15 cellular contexts compared by ENCODE assay signal in the genomic region with DNA sequence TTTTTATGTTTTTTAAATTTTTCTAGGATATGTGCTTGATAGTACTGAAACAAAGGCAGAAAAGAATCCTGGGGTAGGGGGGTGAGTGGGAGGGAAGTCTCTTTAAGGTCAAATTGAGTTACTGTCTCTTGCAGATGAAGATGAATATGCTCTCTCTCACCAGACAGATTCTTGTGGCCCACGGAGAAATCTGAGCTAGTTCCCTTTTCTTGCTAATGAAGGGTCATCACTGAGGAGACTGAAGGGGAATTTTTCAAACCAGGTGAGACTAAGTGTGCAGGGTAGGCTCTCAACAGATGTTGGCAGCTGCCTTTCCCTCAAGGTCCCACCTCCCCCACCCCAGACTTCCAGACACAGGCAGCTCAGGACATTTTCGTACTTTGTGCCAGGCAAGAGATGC. TPM values are rescaled to one million over a fixed set of nuclear protein-coding genes. Genes with fewer than 3 reads are reported as not detected.
A peak's percentile ranks its signal among the peaks of the same experiment; 100 is the strongest.
DNase-seq lines count a peak whose midpoint lies in the region; ATAC-seq and TF ChIP-seq lines count a peak whose summit lies in the region.
"Had no signal": no experiment of that assay in that cellular context is flagged by ENCODE, and none has a peak within 500 bp of the region (broad histone marks: within the 10 kb centered on the region; RNA-seq: fewer than 3 reads in every experiment).

No MANE protein-coding gene starts in this region.

- no peak for DNase-seq in CD4-positive, alpha-beta memory T cell
- no peak for DNase-seq in activated naive CD8-positive, alpha-beta T cell treated with anti-CD3 and anti-CD28 coated beads, Interleukin-2, amount 50 U/mL, for 24 hours
- DNase-seq in adrenal gland (no peak), right atrium auricular region (ENCODE audit: low spot score) (no peak), GF-D8 (lab: John Stamatoyannopoulos, UW) (no peak), midbrain (lab: John Stamatoyannopoulos, UW) (no peak)
- DNase-seq: activated CD4-positive, CD25-positive, alpha-beta regulatory T cell; activated naive CD8-positive, alpha-beta T cell treated with anti-CD3 and anti-CD28 coated beads, Interleukin-2, amount 10 ng/mL, durations not matched to agents 7 days and 5 days; Caco-2; NCI-H1048; PC-3; thyroid gland had no signal

- peaks cover 0 to 3% (median 0%) of the 10 kb centered on the region in 8 donors for H3K9me3 Mint-ChIP-seq in CD4-positive, alpha-beta memory T cell
- H3K9me3 Mint-ChIP-seq in activated naive CD8-positive, alpha-beta T cell treated with anti-CD3 and anti-CD28 coated beads, Interleukin-2, amount 50 U/mL, for 24 hours = no peaks in the 10 kb centered on the region
- H3K9me3 Mint-ChIP-seq: activated naive CD8-positive, alpha-beta T cell treated with anti-CD3 and anti-CD28 coated beads, Interleukin-2, amount 10 ng/mL, durations not matched to agents 7 days and 5 days had no signal

- TF ChIP-seq POLR2A in adrenal gland (IDR thresholded peaks at IDR 0.05) = no peak

- no peaks in the 10 kb centered on the region for H3K9me3 ChIP-seq in CD4-positive, alpha-beta memory T cell (ENCODE audit: control insufficient read depth in 1 of 2, low read length in 2 of 2)
- no peaks in the 10 kb centered on the region for H3K9me3 ChIP-seq in adrenal gland (replicated peaks in 1 of 3)
- no peaks in the 10 kb centered on the region for H3K9me3 ChIP-seq in right atrium auricular region
- H3K9me3 ChIP-seq: Caco-2, thyroid gland had no signal

- H3K4me1 ChIP-seq in CD4-positive, alpha-beta memory T cell (ENCODE audit: insufficient read depth, low read length) = peaks cover 56% of the 10 kb centered on the region
- H3K4me1 ChIP-seq in adrenal gland (replicated peaks in 1 of 2) (no peaks in the 10 kb centered on the region), right atrium auricular region (no peaks in the 10 kb centered on the region)
- H3K4me1 ChIP-seq: thyroid gland had no signal

- intact Hi-C loops in CD4-positive, alpha-beta memory T cell (cut with micrococcal nuclease) = no loop called here
- intact Hi-C loops in adrenal gland (cut with DNase I) = no loop called here

- peak; percentile 77 for ATAC-seq in GM18909 (IDR thresholded peaks at IDR 0.05; ENCODE audit: poor library complexity, unreplicated experiment)
- ATAC-seq in HG03064 (IDR thresholded peaks at IDR 0.05; ENCODE audit: low read depth, unreplicated experiment) = peak; percentile 65
- ATAC-seq in activated naive CD8-positive, alpha-beta T cell treated with anti-CD3 and anti-CD28 coated beads, Interleukin-2, amount 50 U/mL, for 24 hours = no peak
- ATAC-seq: PC-3 had no signal

- POLR2A ChIA-PET in CD4-positive, alpha-beta memory T cell (lab: Charles Lee; ENCODE audit: partially characterized antibody) = interaction anchor here (1.1 to 13.7 kb wide), 8 partner anchors 9 to 70 kb away, joined by 3 to 218 read pairs (median 6); partner anchors contain the start of gene TMSB4X

- H3K36me3 Mint-ChIP-seq in CD4-positive, alpha-beta memory T cell = no peaks in the 10 kb centered on the region
- no peaks in the 10 kb centered on the region for H3K36me3 Mint-ChIP-seq in activated naive CD8-positive, alpha-beta T cell treated with anti-CD3 and anti-CD28 coated beads, Interleukin-2, amount 50 U/mL, for 24 hours (ENCODE audit: low read depth)
- H3K36me3 Mint-ChIP-seq: activated naive CD8-positive, alpha-beta T cell treated with anti-CD3 and anti-CD28 coated beads, Interleukin-2, amount 10 ng/mL, durations not matched to agents 7 days and 5 days had no signal

- peaks cover 31 to 60% (median 41%) of the 10 kb centered on the region in 4 donors for H3K4me1 Mint-ChIP-seq in CD4-positive, alpha-beta memory T cell
- peaks cover 63% of the 10 kb centered on the region for H3K4me1 Mint-ChIP-seq in activated naive CD8-positive, alpha-beta T cell treated with anti-CD3 and anti-CD28 coated beads, Interleukin-2, amount 50 U/mL, for 24 hours

- H3K4me3 ChIP-seq in CD4-positive, alpha-beta memory T cell (ENCODE audit: low read length in 2 of 2) = no peak overlapping the region
- H3K4me3 ChIP-seq in adrenal gland (no peak overlapping the region), right atrium auricular region (no peak overlapping the region)
- H3K4me3 ChIP-seq: thyroid gland had no signal

- WGBS in adrenal gland, 4 donors = 45 to 70% (median 53%) methylated on average over 2 of the region's 2 CpGs

- TF ChIP-seq CTCF in adrenal gland (IDR thresholded peaks at IDR 0.05) = no peak
- no peak for TF ChIP-seq CTCF in right atrium auricular region (IDR thresholded peaks at IDR 0.05)

- H3K27ac ChIP-seq in CD4-positive, alpha-beta memory T cell (ENCODE audit: low read depth, low read length) = no peak overlapping the region
- no peak overlapping the region for H3K27ac ChIP-seq in adrenal gland
- H3K27ac ChIP-seq in right atrium auricular region = no peak overlapping the region
- H3K27ac ChIP-seq: thyroid gland had no signal

- peak overlapping the region in 5 of 7 donors; percentile 43 to 72 (median 62) for H3K27ac Mint-ChIP-seq in CD4-positive, alpha-beta memory T cell
- peak overlapping the region; percentile 56 for H3K27ac Mint-ChIP-seq in activated naive CD8-positive, alpha-beta T cell treated with anti-CD3 and anti-CD28 coated beads, Interleukin-2, amount 50 U/mL, for 24 hours

- no peaks in the 10 kb centered on the region for H3K36me3 ChIP-seq in CD4-positive, alpha-beta memory T cell (ENCODE audit: insufficient read depth, low read length)
- H3K36me3 ChIP-seq in adrenal gland (replicated peaks in 1 of 2) (no peaks in the 10 kb centered on the region), right atrium auricular region (no peaks in the 10 kb centered on the region)
- H3K36me3 ChIP-seq: thyroid gland had no signal

- H3K4me3 Mint-ChIP-seq in CD4-positive, alpha-beta memory T cell = peak overlapping the region in 2 of 8 donors; percentile 6 to 34
- no peak overlapping the region for H3K4me3 Mint-ChIP-seq in activated naive CD8-positive, alpha-beta T cell treated with anti-CD3 and anti-CD28 coated beads, Interleukin-2, amount 50 U/mL, for 24 hours
- H3K4me3 Mint-ChIP-seq: activated naive CD8-positive, alpha-beta T cell treated with anti-CD3 and anti-CD28 coated beads, Interleukin-2, amount 10 ng/mL, durations not matched to agents 7 days and 5 days; neural crest cell had no signal

- no peaks in the 10 kb centered on the region for H3K27me3 ChIP-seq in CD4-positive, alpha-beta memory T cell (ENCODE audit: insufficient read depth, low read length)
- no peaks in the 10 kb centered on the region for H3K27me3 ChIP-seq in adrenal gland
- no peaks in the 10 kb centered on the region for H3K27me3 ChIP-seq in right atrium auricular region
- H3K27me3 ChIP-seq: thyroid gland had no signal

- CTCF ChIA-PET in CD4-positive, alpha-beta memory T cell (lab: Charles Lee; ENCODE audit: partially characterized antibody) = interaction anchor here (0.7 to 0.8 kb wide), 2 partner anchors 65 to 466 kb away, joined by 3 read pairs; no protein-coding TSS in a partner anchor

- H3K27me3 Mint-ChIP-seq in CD4-positive, alpha-beta memory T cell = no peaks in the 10 kb centered on the region
- H3K27me3 Mint-ChIP-seq in activated naive CD8-positive, alpha-beta T cell treated with anti-CD3 and anti-CD28 coated beads, Interleukin-2, amount 50 U/mL, for 24 hours = no peaks in the 10 kb centered on the region
- H3K27me3 Mint-ChIP-seq: activated naive CD8-positive, alpha-beta T cell treated with anti-CD3 and anti-CD28 coated beads, Interleukin-2, amount 10 ng/mL, durations not matched to agents 7 days and 5 days had no signal

RNA-seq across cellular contexts. Expression of gene FAM9C, which starts 21.5 kb away (rescaled TPM):
- not detected for total RNA-seq in CD4-positive, alpha-beta memory T cell
- polyA plus RNA-seq in CD4-positive, alpha-beta memory T cell = under 1 TPM in 1 of 2 donors, not detected in 1; 0.34 TPM
- under 1 TPM in 1 of 8 donors, not detected in 7; 0.14 TPM for total RNA-seq in adrenal gland
- polyA plus RNA-seq in adrenal gland = under 1 TPM in 1 of 3 donors, not detected in 2; 0.03 TPM
- total RNA-seq in right atrium auricular region = not detected
- total RNA-seq: activated naive CD8-positive, alpha-beta T cell treated with anti-CD3 and anti-CD28 coated beads, Interleukin-2, amount 10 ng/mL, durations not matched to agents 7 days and 5 days; Caco-2; PC-3 had no signal

RNA-seq across cellular contexts. Expression of gene TMSB4X, which starts 48.0 kb away (rescaled TPM):
- 1,000 to 10,000 TPM; 4,851 to 5,116 TPM for total RNA-seq in CD4-positive, alpha-beta memory T cell
- over 10,000 TPM; 27,942 to 36,115 TPM for polyA plus RNA-seq in CD4-positive, alpha-beta memory T cell
- 1,000 to 10,000 TPM; 3,090 to 9,144 (median 3,958) TPM for total RNA-seq in adrenal gland
- polyA plus RNA-seq in adrenal gland = 1,000 to 10,000 TPM; 2,395 to 6,385 (median 6,130) TPM
- total RNA-seq in right atrium auricular region = 1,000 to 10,000 TPM; 1,780 to 2,397 TPM
